In genomic region chr12:54368709-54369596, GRCh38 we compare ENCODE assay signal across 8 cellular contexts. TPM values are rescaled to one million over a fixed set of nuclear protein-coding genes. Genes with fewer than 3 reads are reported as not detected.
DNase-seq lines count a peak whose midpoint lies in the region; TF ChIP-seq lines count a peak whose summit lies in the region.

No MANE protein-coding gene starts in this region.

- H3K4me2 ChIP-seq in H9 (ENCODE audit: insufficient read depth, insufficient read length, low read length) = peak overlapping the region; percentile 82

- H3K27me3 Mint-ChIP-seq in H9 (ENCODE audit: low read depth) = peaks cover 40% of the 10 kb centered on the region
- H3K27me3 Mint-ChIP-seq in activated naive CD8-positive, alpha-beta T cell = no peaks in the 10 kb centered on the region
- H3K27me3 Mint-ChIP-seq in type B pancreatic cell = peaks cover 15% of the 10 kb centered on the region

- no peak overlapping the region for H2AFZ ChIP-seq in H9 (ENCODE audit: low read length)

- H3K4me1 ChIP-seq in ES-I3 (ENCODE audit: insufficient read depth, low read length) = peaks cover 7% of the 10 kb centered on the region; the same call in 1 of the 2 replicates
- H3K4me1 ChIP-seq in H9 (ENCODE audit: insufficient read depth, low read length) = no peaks in the 10 kb centered on the region

- H2BK15ac ChIP-seq in H9 (ENCODE audit: low read depth, low read length) = no peak overlapping the region

- peaks cover 2% of the 10 kb centered on the region; the same call in 1 of the 2 replicates for H3K27me3 ChIP-seq in H9 (ENCODE audit: insufficient read depth, low read length)

- H3T11ph ChIP-seq in H9 (ENCODE audit: low read length) = no peak overlapping the region

- no peak overlapping the region for H2BK20ac ChIP-seq in H9 (ENCODE audit: low read depth, low read length, poor library complexity, severe bottlenecking)

- H3K4me1 Mint-ChIP-seq in H9 (peaks cover 23 to 24% of the 10 kb centered on the region in 2 experiments), type B pancreatic cell (ENCODE audit: unreplicated experiment) (peaks cover 39% of the 10 kb centered on the region)
- peaks cover 34% of the 10 kb centered on the region for H3K4me1 Mint-ChIP-seq in activated naive CD8-positive, alpha-beta T cell (ENCODE audit: low read depth)

- peak; percentile 84 for DNase-seq in H9
- DNase-seq in NAMALWA (ENCODE audit: low spot score) = peak; percentile 90
- DNase-seq in SKM-1 treated with dmso at 0.1 percent for 144 hours (lab: John Stamatoyannopoulos, UW; ENCODE audit: unreplicated experiment) = peak; percentile 49
- DNase-seq in cardiac septum (ENCODE audit: low spot score) = peak; percentile 96
- DNase-seq in posterior vena cava (ENCODE audit: low spot score) = peak; percentile 98
- DNase-seq in type B pancreatic cell (ENCODE audit: extremely low spot score, unreplicated experiment) = peak; percentile 92

- no peak overlapping the region; the same call in 1 of the 2 replicates for H3K14ac ChIP-seq in H9 (ENCODE audit: insufficient read depth, low read length)

- no peak overlapping the region for H3K23ac ChIP-seq in H9 (ENCODE audit: insufficient read length, low read depth, low read length)

- WGBS in H9 (ENCODE audit: extremely low coverage, insufficient read length, low lambda C conversion rate) = no CpG with 5 or more reads among the region's 40 CpGs

- no peaks in the 10 kb centered on the region for H4K20me1 ChIP-seq in H9 (ENCODE audit: control insufficient read depth, insufficient read depth, insufficient read length)

- no peak overlapping the region for H2BK12ac ChIP-seq in H9 (ENCODE audit: insufficient read length, low read depth, low read length)

- H3K27ac Mint-ChIP-seq in H9 = peak overlapping the region in 1 of 3 experiments; percentile 34; a peak in 1 of 7 replicates
- H3K27ac Mint-ChIP-seq in activated naive CD8-positive, alpha-beta T cell = no peak overlapping the region
- H3K27ac Mint-ChIP-seq in type B pancreatic cell = peak overlapping the region; percentile 66

- H2AK5ac ChIP-seq in H9 (ENCODE audit: insufficient read length, low read length) = no peak overlapping the region

- H3K4ac ChIP-seq in H9 (ENCODE audit: low read depth, low read length) = no peak overlapping the region

- no peak overlapping the region for H4K91ac ChIP-seq in H9 (ENCODE audit: insufficient read length, low read depth, low read length)

- no peaks in the 10 kb centered on the region for H3K9me3 ChIP-seq in ES-I3 (ENCODE audit: control insufficient read depth, insufficient read depth, low read length)
- H3K9me3 ChIP-seq in H9 (ENCODE audit: control insufficient read depth, low read depth, low read length) = no peaks in the 10 kb centered on the region

- H3K79me2 ChIP-seq in H9 (ENCODE audit: insufficient read depth, low read length) = no peaks in the 10 kb centered on the region

- no peaks in the 10 kb centered on the region for H3K79me1 ChIP-seq in H9 (ENCODE audit: insufficient read depth, low read depth, low read length, poor library complexity, severe bottlenecking)

- peak overlapping the region; percentile 36 to 62; a peak in 4 of 5 replicates for H3K4me3 Mint-ChIP-seq in H9
- H3K4me3 Mint-ChIP-seq in activated naive CD8-positive, alpha-beta T cell = peak overlapping the region; percentile 36
- peak overlapping the region; percentile 73 for H3K4me3 Mint-ChIP-seq in type B pancreatic cell

- H2BK5ac ChIP-seq in H9 (ENCODE audit: insufficient read length, low read length) = no peak overlapping the region

- H3K18ac ChIP-seq in H9 (ENCODE audit: insufficient read length, low read depth, low read length) = no peak overlapping the region

- H3K9ac ChIP-seq in ES-I3 (ENCODE audit: low read depth, low read length) (peak overlapping the region; percentile 26; the same call in 1 of the 2 replicates), H9 (ENCODE audit: extremely low read depth, insufficient read length, low read length) (no peak overlapping the region)

- H3K36me3 Mint-ChIP-seq in H9 (ENCODE audit: insufficient read depth in 1 of 3, low read depth in 3 of 3) (peaks cover 4 to 22% (median 14%) of the 10 kb centered on the region in 3 experiments; a peak in 6 of 7 replicates), type B pancreatic cell (peaks cover 4% of the 10 kb centered on the region)
- H3K36me3 Mint-ChIP-seq in activated naive CD8-positive, alpha-beta T cell = no peaks in the 10 kb centered on the region

- H3K27ac ChIP-seq in H9 (ENCODE audit: insufficient read length, low read depth, low read length) = no peak overlapping the region

- intact Hi-C loops in cardiac septum (cut with DNase I) (no loop called here), posterior vena cava (cut with DNase I) (loop anchor here (10.0 kb wide), 3 partner anchors 74 to 144 kb away; no protein-coding TSS in a partner anchor)

- TF ChIP-seq CTCF in H9 (conservative IDR thresholded peaks at IDR 0.05) (peak; percentile 88), type B pancreatic cell (conservative IDR thresholded peaks at IDR 0.05) (peak; percentile 89)

- H3K36me3 ChIP-seq in ES-I3 (ENCODE audit: insufficient read depth, low read length) = no peaks in the 10 kb centered on the region

- no peak overlapping the region for H3K56ac ChIP-seq in H9 (ENCODE audit: insufficient read length, low read depth, low read length)

- H3K9me3 Mint-ChIP-seq in H9 (no peaks in the 10 kb centered on the region), type B pancreatic cell (no peaks in the 10 kb centered on the region)
- no peaks in the 10 kb centered on the region for H3K9me3 Mint-ChIP-seq in activated naive CD8-positive, alpha-beta T cell (ENCODE audit: low read depth)

- no peak overlapping the region for H4K8ac ChIP-seq in H9 (replicated peaks; ENCODE audit: insufficient read length, low read depth, low read length)

- H3K23me2 ChIP-seq in H9 (ENCODE audit: insufficient read length, low read depth, low read length, poor library complexity, severe bottlenecking) = peaks cover 12% of the 10 kb centered on the region

- no peak overlapping the region for H2BK120ac ChIP-seq in H9 (ENCODE audit: low read depth, low read length, poor library complexity, severe bottlenecking)

- H4K5ac ChIP-seq in H9 (ENCODE audit: insufficient read length, low read depth, low read length) = no peak overlapping the region

RNA-seq across cellular contexts. Expression of gene GPR84, which starts 4.7 kb away (rescaled TPM):
- total RNA-seq in H9 (2021) = not detected in 2 replicates
- total RNA-seq in cardiac septum = 0.22 TPM
- 1 to 10 TPM; 1.6 to 2.5 TPM for total RNA-seq in posterior vena cava
- not detected in 2 replicates for total RNA-seq in type B pancreatic cell (ENCODE audit: low replicate concordance)

RNA-seq across cellular contexts. Expression of gene ZNF385A, which starts 15.6 kb away (rescaled TPM):
- 5.7 and 6.2 TPM in 2 replicates for total RNA-seq in H9 (2021)
- total RNA-seq in cardiac septum = 4.8 TPM
- total RNA-seq in posterior vena cava = 10 to 100 TPM; 19.3 to 23.2 TPM
- 29.5 and 47.3 TPM in 2 replicates for total RNA-seq in type B pancreatic cell (ENCODE audit: low replicate concordance)

RNA-seq across cellular contexts. Expression of gene COPZ1, which starts 44.0 kb away (rescaled TPM):
- total RNA-seq in H9 (2021) (104 TPM in 2 replicates), cardiac septum (106 TPM), posterior vena cava (10 to 100 TPM; 80.2 to 80.6 TPM), type B pancreatic cell (ENCODE audit: low replicate concordance) (196 and 229 TPM in 2 replicates)

RNA-seq across cellular contexts. Expression of gene ITGA5, which starts 50.1 kb away (rescaled TPM):
- total RNA-seq in H9 (2021) (12.2 and 16.2 TPM in 2 replicates), cardiac septum (48.2 TPM), posterior vena cava (1,000 to 10,000 TPM in 1 of 2 donors, 100 to 1,000 TPM in 1; 833 to 1,151 TPM), type B pancreatic cell (ENCODE audit: low replicate concordance) (2.5 and 25.9 TPM in 2 replicates)
